ENCODE assay signal across 16 cellular contexts in the genomic region with DNA sequence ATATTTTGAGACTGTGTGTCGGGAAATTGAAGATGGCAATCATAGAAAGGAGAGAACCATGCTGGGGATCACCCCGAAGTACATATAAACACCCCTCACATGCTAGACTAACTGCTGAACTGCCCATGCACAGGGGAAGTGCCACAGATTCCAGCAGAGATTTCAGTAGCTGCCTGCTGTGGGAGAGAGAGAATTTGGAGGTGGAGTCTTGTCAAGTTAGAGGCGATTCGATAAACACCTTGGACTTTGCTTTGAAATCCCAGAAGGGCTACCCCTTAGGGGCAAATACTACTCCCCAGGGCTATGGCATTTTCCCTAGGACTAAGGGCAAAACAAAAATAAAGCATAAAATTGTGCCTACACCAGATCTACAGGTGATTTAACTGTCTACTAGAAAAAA.
DNase-seq lines count a peak whose midpoint lies in the region; ATAC-seq, FAIRE-seq and TF ChIP-seq lines count a peak whose summit lies in the region.
"Had no signal": no experiment of that assay in that cellular context is flagged by ENCODE, and none has a peak within 500 bp of the region (broad histone marks: within the 10 kb centered on the region; RNA-seq: fewer than 3 reads in every experiment).

No MANE protein-coding gene starts in this region.

- H3K27ac Mint-ChIP-seq in GM23338 (peak overlapping the region; percentile 41; the same call in 1 of the 2 replicates), type B pancreatic cell (peak overlapping the region; percentile 4)

- no peaks in the 10 kb centered on the region for H4K20me1 ChIP-seq in GM23338 (replicated peaks; ENCODE audit: insufficient read depth)
- no peaks in the 10 kb centered on the region for H4K20me1 ChIP-seq in hepatocyte (ENCODE audit: insufficient read depth, poor library complexity, severe bottlenecking)
- no peaks in the 10 kb centered on the region for H4K20me1 ChIP-seq in HepG2 (ENCODE audit: insufficient read depth, low read length)

- no peaks in the 10 kb centered on the region; the same call in 1 of the 2 replicates for H3K79me2 ChIP-seq in GM23338 (replicated peaks; ENCODE audit: insufficient read depth)
- no peaks in the 10 kb centered on the region for H3K79me2 ChIP-seq in hepatocyte
- no peaks in the 10 kb centered on the region for H3K79me2 ChIP-seq in HepG2 (ENCODE audit: insufficient read depth, low read length)

- H3K4me2 ChIP-seq in GM23338: peak overlapping the region; percentile 59
- H3K4me2 ChIP-seq in hepatocyte: peak overlapping the region; percentile 14
- H3K4me2 ChIP-seq in HepG2 (ENCODE audit: low read depth, low read length): no peak overlapping the region
- H3K4me2 ChIP-seq: BLaER1 had no signal

- BruUV-seq in HepG2 (replicated peaks; lab: Mats Ljungman, UMichigan): no TSS peak

- H3K27me3 Mint-ChIP-seq in GM23338 (ENCODE audit: insufficient read depth, low read depth, poor library complexity): peaks cover 8% of the 10 kb centered on the region
- no peaks in the 10 kb centered on the region for H3K27me3 Mint-ChIP-seq in type B pancreatic cell
- H3K27me3 Mint-ChIP-seq: CD8-positive, alpha-beta memory T cell had no signal

- no peaks in the 10 kb centered on the region for H3K9me2 ChIP-seq in GM23338 (ENCODE audit: insufficient read depth)
- H3K9me2 ChIP-seq in hepatocyte (replicated peaks; ENCODE audit: insufficient read depth): no peaks in the 10 kb centered on the region

- no peaks in the 10 kb centered on the region for H3K9me3 Mint-ChIP-seq in GM23338
- H3K9me3 Mint-ChIP-seq in type B pancreatic cell: no peaks in the 10 kb centered on the region
- H3K9me3 Mint-ChIP-seq: CD8-positive, alpha-beta memory T cell had no signal

- no peak overlapping the region for H3K4me3 Mint-ChIP-seq in GM23338
- H3K4me3 Mint-ChIP-seq in type B pancreatic cell: no peak overlapping the region
- H3K4me3 Mint-ChIP-seq: CD8-positive, alpha-beta memory T cell had no signal

- peak; percentile 56 for ATAC-seq in GM23338
- ATAC-seq in HepG2: peak; percentile 30; the same call in 1 of the 3 replicates

- TF ChIP-seq EP300 in HepG2 (IDR thresholded peaks at IDR 0.05; ENCODE audit: low read depth in 2 of 2, low read length in 2 of 2) (no peak), HepG2 (CRISPR knock-in tag; IDR thresholded peaks at IDR 0.05; ENCODE audit: borderline replicate concordance) (no peak)

- H3K4me1 ChIP-seq in GM23338 (ENCODE audit: insufficient read depth) (peaks cover 22% of the 10 kb centered on the region), hepatocyte (ENCODE audit: insufficient read depth) (no peaks in the 10 kb centered on the region), HepG2 (ENCODE audit: insufficient read depth, low read length) (peaks cover 11% of the 10 kb centered on the region)
- H3K4me1 ChIP-seq: BLaER1 had no signal

- H3K27ac ChIP-seq in GM23338 (ENCODE audit: low read depth) (no peak overlapping the region), hepatocyte (peak overlapping the region; percentile 7), HepG2 (ENCODE audit: extremely low read length, insufficient read depth, low read length) (no peak overlapping the region)
- H3K27ac ChIP-seq: BLaER1 had no signal

- TF ChIP-seq RAD21 in HepG2 (CRISPR knock-in tag; IDR thresholded peaks at IDR 0.05): no peak

- in situ Hi-C loops in HepG2 (cut with HindIII; ENCODE audit: extremely low pct_ligation_motif_present, low pct_unique_long_range_greater_than_20kb): no loop called here

- H3K4me3 ChIP-seq in GM23338: no peak overlapping the region
- no peak overlapping the region for H3K4me3 ChIP-seq in hepatocyte
- no peak overlapping the region for H3K4me3 ChIP-seq in HepG2 (replicated peaks in 1 of 3; ENCODE audit: insufficient read depth in 1 of 3, low read depth in 2 of 3, low read length in 3 of 3)
- H3K4me3 ChIP-seq: BLaER1, HAP-1 had no signal

- H3K9ac ChIP-seq in HepG2 (ENCODE audit: insufficient read depth, low read depth, low read length): no peak overlapping the region
- H3K9ac ChIP-seq: BLaER1 had no signal

- no peaks in the 10 kb centered on the region for H3F3A ChIP-seq in GM23338 (replicated peaks; ENCODE audit: low read depth)

- no peak for TF ChIP-seq POLR2A in HepG2 (IDR thresholded peaks at IDR 0.05; ENCODE audit: insufficient read depth in 1 of 2, low read depth in 2 of 2, low read length in 2 of 2)

- no peaks in the 10 kb centered on the region for H3K9me3 ChIP-seq in hepatocyte (ENCODE audit: low read depth)
- H3K9me3 ChIP-seq in HepG2 (ENCODE audit: low read length): no peaks in the 10 kb centered on the region
- H3K9me3 ChIP-seq: BLaER1 had no signal

- intact Hi-C loops in HepG2 (cut with micrococcal nuclease; ENCODE audit: unreplicated experiment): no loop called here

- no peaks in the 10 kb centered on the region for H3K36me3 Mint-ChIP-seq in GM23338 (ENCODE audit: low read depth)
- H3K36me3 Mint-ChIP-seq in type B pancreatic cell: peaks cover 5% of the 10 kb centered on the region

- H3K27me3 ChIP-seq in GM23338 (ENCODE audit: insufficient read depth) (no peaks in the 10 kb centered on the region), hepatocyte (no peaks in the 10 kb centered on the region), HepG2 (ENCODE audit: control insufficient read depth in 1 of 2, insufficient read depth in 2 of 2, low read length in 2 of 2) (no peaks in the 10 kb centered on the region)
- H3K27me3 ChIP-seq: BLaER1 had no signal

- H3K4me1 Mint-ChIP-seq in GM23338 (peaks cover 22% of the 10 kb centered on the region), type B pancreatic cell (ENCODE audit: unreplicated experiment) (no peaks in the 10 kb centered on the region)

- DNase-seq in GM23338 (ENCODE audit: low spot score): no peak
- no peak for DNase-seq in hepatocyte (ENCODE audit: low spot score)
- DNase-seq in HepG2 (ENCODE audit: low spot score): no peak
- DNase-seq in type B pancreatic cell (ENCODE audit: extremely low spot score, unreplicated experiment): no peak
- no peak for DNase-seq in NK-92 (lab: John Stamatoyannopoulos, UW; ENCODE audit: unreplicated experiment)
- DNase-seq in COR-L47 (lab: John Stamatoyannopoulos, UW): no peak
- DNase-seq in hippocampal formation (lab: John Stamatoyannopoulos, UW): no peak
- DNase-seq: 8988T; AML-193; CD8-positive, alpha-beta memory T cell; DMS53; GOT3 had no signal

- FAIRE-seq in HepG2 (lab: Jason Lieb, UNC): no peak
- FAIRE-seq: G401.6, GM12891 had no signal

- POLR2A ChIA-PET in HepG2 (lab: Yijun Ruan, JAX): no interaction called here

- WGBS in hepatocyte (ENCODE audit: low lambda C conversion rate, missing lambda C conversion rate): 63% methylated on average over 4 of the region's 4 CpGs
- 51% methylated on average over 4 of the region's 4 CpGs for WGBS in HepG2 (ENCODE audit: low lambda C conversion rate)

- CTCF ChIA-PET in HepG2 (lab: Yijun Ruan, JAX; ENCODE audit: low intra/inter-chr PET ratio, low total read pairs): no interaction called here

- no peak overlapping the region for H2AFZ ChIP-seq in GM23338
- H2AFZ ChIP-seq in hepatocyte: no peak overlapping the region
- no peak overlapping the region for H2AFZ ChIP-seq in HepG2 (ENCODE audit: low read length)

- TF ChIP-seq CTCF in GM23338 (conservative IDR thresholded peaks at IDR 0.05; ENCODE audit: low read depth in 2 of 2) (no peak), hepatocyte (IDR thresholded peaks at IDR 0.05; ENCODE audit: poor library complexity) (no peak), HepG2 (CRISPR knock-in tag; IDR thresholded peaks at IDR 0.05) (no peak), type B pancreatic cell (conservative IDR thresholded peaks at IDR 0.05) (no peak)

- no peaks in the 10 kb centered on the region for H3K36me3 ChIP-seq in GM23338 (ENCODE audit: insufficient read depth)
- H3K36me3 ChIP-seq in hepatocyte (replicated peaks; ENCODE audit: insufficient read depth, low read depth): no peaks in the 10 kb centered on the region
- H3K36me3 ChIP-seq in HepG2 (replicated peaks in 1 of 2; ENCODE audit: control insufficient read depth in 1 of 2, insufficient read depth in 2 of 2, low read length in 2 of 2): no peaks in the 10 kb centered on the region; a peak in 1 of 5 replicates
- H3K36me3 ChIP-seq: HAP-1 had no signal

TF ChIP-seq in GM23338, 12 proteins besides CTCF, POLR2A, EP300 and RAD21 (continues in another document):
- TF ChIP-seq NANOG (IDR thresholded peaks at IDR 0.05; ENCODE audit: borderline replicate concordance) (no peak), ETS1 (IDR thresholded peaks at IDR 0.05) (no peak), JUNB (IDR thresholded peaks at IDR 0.05; ENCODE audit: unreplicated experiment) (no peak), ZNF331 (CRISPR knock-in tag; IDR thresholded peaks at IDR 0.05; ENCODE audit: low read depth) (no peak)

TF ChIP-seq in HepG2, 621 proteins besides CTCF, POLR2A, EP300 and RAD21:
- TF ChIP-seq ZNF343 (CRISPR knock-in tag; IDR thresholded peaks at IDR 0.05) (peak; percentile 48; the same call in 1 of the 2 replicates), PHF21A (CRISPR knock-in tag; IDR thresholded peaks at IDR 0.05) (0 out of 2 replicates have a peak, but pooled peaks have one; percentile 19), TEAD3 (CRISPR knock-in tag; optimal IDR thresholded peaks at IDR 0.05; ENCODE audit: borderline replicate concordance) (peak; percentile 21), HOXA3 (CRISPR knock-in tag; IDR thresholded peaks at IDR 0.05) (no peak), ZNF503 (CRISPR knock-in tag; IDR thresholded peaks at IDR 0.05) (no peak), HNF4A (CRISPR knock-in tag; IDR thresholded peaks at IDR 0.05) (0 out of 2 replicates have a peak, but pooled peaks have one; percentile 7), GFI1 (CRISPR knock-in tag; IDR thresholded peaks at IDR 0.05; ENCODE audit: borderline replicate concordance) (0 out of 2 replicates have a peak, but pooled peaks have one; percentile 28)
